8 cellular contexts compared by ENCODE assay signal in the genomic region with DNA sequence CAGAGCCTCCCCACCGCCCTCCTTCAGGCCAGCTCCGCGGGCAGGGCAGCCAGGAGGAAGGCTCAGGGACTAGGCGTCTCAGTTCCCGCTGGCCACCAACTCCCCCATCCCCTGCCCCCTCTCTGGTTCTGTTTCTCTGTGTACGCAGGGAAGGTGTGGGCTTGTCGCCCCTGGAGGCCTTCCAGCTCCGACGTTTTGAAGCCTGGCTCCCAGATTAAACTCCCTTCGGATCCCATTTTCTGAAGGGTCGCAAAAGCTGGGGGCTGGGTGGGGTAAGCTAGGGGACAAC. TPM values are rescaled to one million over a fixed set of nuclear protein-coding genes. Genes with fewer than 3 reads are reported as not detected.
DNase-seq lines count a peak whose midpoint lies in the region; ATAC-seq, FAIRE-seq and TF ChIP-seq lines count a peak whose summit lies in the region.

No MANE protein-coding gene starts in this region.

- H3K4me1 ChIP-seq in kidney (ENCODE audit: control insufficient read depth in 1 of 2, insufficient read depth in 1 of 2, low read depth in 1 of 2, low read length in 2 of 2) (peaks cover 17 to 23% of the 10 kb centered on the region in 2 donors), subcutaneous abdominal adipose tissue (ENCODE audit: control insufficient read depth in 5 of 5, insufficient read depth in 5 of 5, low read length in 5 of 5) (peaks cover 3 to 46% (median 36%) of the 10 kb centered on the region in 5 donors)

- POLR2A ChIA-PET in AG04449 (lab: Yijun Ruan, JAX) = interaction anchor here (0.8 to 2.3 kb wide), 2 partner anchors 13 to 71 kb away, joined by 3 to 12 read pairs; a partner anchor contains a TSS

- no peaks in the 10 kb centered on the region for H3K9me3 ChIP-seq in kidney (ENCODE audit: control insufficient read depth in 1 of 2, low read length in 2 of 2)
- peaks cover 0 to under 1% (median 0%) of the 10 kb centered on the region in 5 donors for H3K9me3 ChIP-seq in subcutaneous abdominal adipose tissue (ENCODE audit: control insufficient read depth in 5 of 5, low read length in 5 of 5)

- in situ Hi-C loops in astrocyte of the cerebellum (cut with HindIII; ENCODE audit: low sequenced_read_pairs) = no loop called here

- H3K36me3 ChIP-seq in kidney (ENCODE audit: control insufficient read depth in 1 of 2, insufficient read depth in 2 of 2, low read length in 2 of 2) (peaks cover 0 to under 1% of the 10 kb centered on the region in 2 donors), subcutaneous abdominal adipose tissue (ENCODE audit: control insufficient read depth in 5 of 5, insufficient read depth in 5 of 5, low read length in 5 of 5) (no peaks in the 10 kb centered on the region)

- intact Hi-C loops in kidney (cut with DNase I) = no loop called here

- TF ChIP-seq CTCF in AG04449 (IDR thresholded peaks at IDR 0.05; ENCODE audit: insufficient read depth, low read length, missing control alignments) (no peak), astrocyte of the cerebellum (IDR thresholded peaks at IDR 0.05; ENCODE audit: low read depth, low read length, missing control alignments) (no peak), kidney (IDR thresholded peaks at IDR 0.05; ENCODE audit: borderline replicate concordance, extremely low read depth, insufficient read depth) (no peak)

- peak; percentile 20 for ATAC-seq in HG03432 (IDR thresholded peaks at IDR 0.05; ENCODE audit: unreplicated experiment)

- H3K4me3 ChIP-seq in AG04449 (ENCODE audit: low read depth, low read length) (peak overlapping the region; percentile 89), astrocyte of the cerebellum (ENCODE audit: low read depth, low read length) (peak overlapping the region; percentile 88), kidney (ENCODE audit: low read length in 2 of 2) (peak overlapping the region; percentile 74 to 91), subcutaneous abdominal adipose tissue (ENCODE audit: low read depth in 1 of 5, low read length in 5 of 5) (peak overlapping the region; percentile 83 to 92 (median 88))

- CTCF ChIA-PET in AG04449 (lab: Yijun Ruan, JAX) = interaction anchor here (1.0 to 3.2 kb wide), 6 partner anchors 11 to 106 kb away, joined by 3 to 28 read pairs (median 5); a partner anchor contains a TSS

- FAIRE-seq in GM19239 (lab: Jason Lieb, UNC) (peak; percentile 45), kidney (lab: Jason Lieb, UNC) (no peak)

- no peak for DNase-seq in AG04449 (ENCODE audit: low read depth, low spot score)
- DNase-seq in GM19239 (ENCODE audit: insufficient read length, low spot score) = no peak
- no peak for DNase-seq in astrocyte of the cerebellum (ENCODE audit: low read depth)
- no peak for DNase-seq in kidney
- DNase-seq in glomerular visceral epithelial cell (ENCODE audit: extremely low spot score) = no peak
- no peak for DNase-seq in kidney glomerular epithelial cell (lab: John Stamatoyannopoulos, UW)

- peak overlapping the region; percentile 54 to 79 for H3K27ac ChIP-seq in kidney (ENCODE audit: low read depth in 2 of 2, low read length in 2 of 2)
- H3K27ac ChIP-seq in subcutaneous abdominal adipose tissue (ENCODE audit: low read depth, low read length) = peak overlapping the region; percentile 80

- no peaks in the 10 kb centered on the region for H3K27me3 ChIP-seq in subcutaneous abdominal adipose tissue (ENCODE audit: control insufficient read depth in 5 of 5, insufficient read depth in 4 of 5, low read length in 5 of 5)

- H3K9ac ChIP-seq in kidney (ENCODE audit: low read length in 2 of 2) (peak overlapping the region; percentile 66 to 90), subcutaneous abdominal adipose tissue (ENCODE audit: low read length in 5 of 5) (peak overlapping the region; percentile 81 to 94 (median 88))

RNA-seq across cellular contexts. Expression of a gene that starts 0.3 kb away (rescaled TPM):
- total RNA-seq in kidney = 83.2 TPM
- 611 TPM for polyA plus RNA-seq in kidney (ENCODE audit: insufficient read depth, low read depth, low replicate concordance)

RNA-seq across cellular contexts. Expression of a gene that starts 13.7 kb away (rescaled TPM):
- total RNA-seq in kidney = 165 TPM
- 34.2 TPM for polyA plus RNA-seq in kidney (ENCODE audit: insufficient read depth, low read depth, low replicate concordance)
